ENCODE assay signal across 8 cellular contexts in the genomic region with DNA sequence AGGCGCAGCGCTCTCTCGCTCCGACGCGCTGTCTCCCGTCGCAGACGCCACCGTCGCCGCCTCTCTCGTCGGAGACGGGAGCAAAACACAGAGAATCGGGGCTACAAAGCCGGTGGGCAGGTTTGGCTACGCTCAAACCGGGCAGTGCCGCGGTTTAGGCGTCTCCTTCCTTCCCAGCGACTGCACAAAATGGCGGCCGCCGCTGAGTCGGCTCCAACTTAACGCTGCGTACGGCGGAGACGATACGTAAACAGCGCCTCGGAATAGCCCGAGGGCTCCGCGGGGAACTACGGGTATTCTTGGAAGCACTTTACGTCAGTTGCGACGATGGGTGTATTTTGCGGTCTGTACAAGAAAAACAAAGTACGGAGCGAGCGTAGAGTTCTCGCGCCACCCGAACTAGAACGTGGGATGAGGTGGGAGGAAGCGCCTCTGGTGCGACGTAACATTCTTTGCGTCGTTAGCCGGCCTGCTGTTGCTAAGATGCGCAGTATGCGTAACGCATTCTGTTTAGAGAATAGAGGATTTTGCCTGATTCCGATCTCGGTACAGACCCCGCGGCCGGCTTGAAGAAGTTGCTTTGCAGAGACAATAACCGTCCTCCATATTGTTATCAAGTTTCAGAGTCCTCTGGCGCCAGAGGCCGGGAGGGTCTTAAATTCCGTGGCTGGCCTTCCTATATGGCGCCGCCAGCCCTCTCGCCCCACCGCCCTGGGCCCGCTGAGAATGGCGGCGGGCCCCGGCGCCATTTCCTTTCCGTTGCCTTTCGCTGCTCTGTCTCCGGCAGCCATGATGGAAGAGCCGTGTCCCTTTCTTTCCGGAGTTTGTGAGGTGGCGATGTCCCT. TPM values are rescaled to one million over a fixed set of nuclear protein-coding genes. Genes with fewer than 3 reads are reported as not detected.
DNase-seq lines count a peak whose midpoint lies in the region; ATAC-seq and TF ChIP-seq lines count a peak whose summit lies in the region.

A gene (minus strand): TSS at position 194 of the 845 bp plus-strand sequence.

- H3K4me1 ChIP-seq in left lung = peaks cover 17 to 43% of the 10 kb centered on the region in 2 donors

- H3K27ac ChIP-seq in C4-2B (peak within 1 kb of the TSS; percentile 100), left lung (peak within 1 kb of the TSS; percentile 99 to 100)

- H3K27me3 ChIP-seq in left lung = no peaks in the 10 kb centered on the region

- H3K4me3 ChIP-seq in left lung = peak within 1 kb of the TSS; percentile 73 to 78

- intact Hi-C loops in left lung (cut with DNase I) = no loop called here

- H3K36me3 ChIP-seq in left lung = peaks cover 0 to 26% of the 10 kb centered on the region in 2 donors

- ATAC-seq in GM19395 (IDR thresholded peaks at IDR 0.05; ENCODE audit: unreplicated experiment) (peak; percentile 81), HG03565 (IDR thresholded peaks at IDR 0.05; ENCODE audit: unreplicated experiment) (peak; percentile 74), left lung (peak; percentile 87)

- TF ChIP-seq CTCF in C4-2B (conservative IDR thresholded peaks at IDR 0.05) (no peak), left lung (IDR thresholded peaks at IDR 0.05) (no peak)

- peak; percentile 78 for DNase-seq in NCI-H774 (lab: John Stamatoyannopoulos, UW)
- peak; percentile 90 to 93 for DNase-seq in activated CD4-positive, alpha-beta T cell treated with anti-CD3 and anti-CD28 coated beads, Interleukin-2, amount 50 U/mL, for 4 hours
- DNase-seq in dermis blood vessel endothelial cell = peak; percentile 96
- peak; percentile 95 to 97 for DNase-seq in left lung
- peak; percentile 96 to 97 for DNase-seq in stimulated activated CD4-positive, alpha-beta T cell treated with anti-CD3 and anti-CD28 coated beads, Interleukin-2, amount 100 ng/mL, for 48 hours

- no peaks in the 10 kb centered on the region for H3K9me3 ChIP-seq in left lung

RNA-seq across cellular contexts. Expression of the gene that starts here (rescaled TPM):
- total RNA-seq in dermis blood vessel endothelial cell (414 and 538 TPM in 2 replicates), left lung (100 to 1,000 TPM; 384 to 410 TPM)

Comparison
In these comparisons a context has a peak if more than half of its experiments do, and no peak if none do; other contexts are left out.
1. Peak in every context shown above with its lines: DNase-seq, ATAC-seq, H3K4me3 ChIP-seq and H3K27ac ChIP-seq.